Comparison of ENCODE assay signal across 13 cellular contexts in genomic region chr17:76351526-76352071, GRCh38. TPM values are rescaled to one million over a fixed set of nuclear protein-coding genes. Genes with fewer than 3 reads are reported as not detected.
A peak's percentile ranks its signal among the peaks of the same experiment; 100 is the strongest.
DNase-seq lines count a peak whose midpoint lies in the region; ATAC-seq and TF ChIP-seq lines count a peak whose summit lies in the region.
"Had no signal": no experiment of that assay in that cellular context is flagged by ENCODE, and none has a peak within 500 bp of the region (broad histone marks: within the 10 kb centered on the region; RNA-seq: fewer than 3 reads in every experiment).

No MANE protein-coding gene starts in this region.

- H3K27ac ChIP-seq in breast epithelium (no peak overlapping the region), RWPE2 (ENCODE audit: poor library complexity, severe bottlenecking) (peak overlapping the region; percentile 11), endodermal cell (ENCODE audit: low read depth, low read length) (no peak overlapping the region)
- H3K27ac ChIP-seq: coronary artery, gastroesophageal sphincter had no signal

- H3K9ac ChIP-seq in endodermal cell (ENCODE audit: extremely low read depth, low read length, poor library complexity, severe bottlenecking), result no peak overlapping the region

- H3K27me3 Mint-ChIP-seq in MCF 10A (ENCODE audit: insufficient read depth, unreplicated experiment), result no peaks in the 10 kb centered on the region
- H3K27me3 Mint-ChIP-seq in endodermal cell (ENCODE audit: insufficient read depth), result peaks cover 2% of the 10 kb centered on the region
- no peaks in the 10 kb centered on the region for H3K27me3 Mint-ChIP-seq in stimulated activated memory B cell treated with anti-CD40 and anti-IgM and Interleukin-4, amounts not matched to agents 10 μg/mL and 1 μg/mL and 100 μg/mL, for 72 hours

- H3K9me3 Mint-ChIP-seq in MCF 10A (ENCODE audit: unreplicated experiment) (no peaks in the 10 kb centered on the region), endodermal cell (no peaks in the 10 kb centered on the region)
- H3K9me3 Mint-ChIP-seq in stimulated activated memory B cell treated with anti-CD40 and anti-IgM and Interleukin-4, amounts not matched to agents 10 μg/mL and 1 μg/mL and 100 μg/mL, for 72 hours, result no peaks in the 10 kb centered on the region

- H3K27me3 ChIP-seq in breast epithelium (no peaks in the 10 kb centered on the region), RWPE2 (ENCODE audit: insufficient read depth, poor library complexity, severe bottlenecking) (no peaks in the 10 kb centered on the region), endodermal cell (ENCODE audit: control insufficient read depth, insufficient read depth, low read length, poor library complexity, severe bottlenecking) (no peaks in the 10 kb centered on the region), H7 (ENCODE audit: control insufficient read depth, insufficient read depth, low read length) (peaks cover 2% of the 10 kb centered on the region; the same call in 1 of the 2 replicates)
- H3K27me3 ChIP-seq: gastroesophageal sphincter had no signal

- TF ChIP-seq CTCF in MCF 10A (IDR thresholded peaks at IDR 0.05; ENCODE audit: unreplicated experiment) (no peak), breast epithelium (IDR thresholded peaks at IDR 0.05) (no peak), RWPE2 (IDR thresholded peaks at IDR 0.05; ENCODE audit: poor library complexity, severe bottlenecking) (no peak), endodermal cell (conservative IDR thresholded peaks at IDR 0.05) (no peak)

- WGBS in endodermal cell (ENCODE audit: insufficient coverage in 1 of 2, insufficient read length in 1 of 2), 2 experiments, result 87 to 96% methylated on average over 5 to 6 of the region's 9 CpGs

- DNase-seq in MCF 10A (ENCODE audit: unreplicated experiment) (no peak), breast epithelium (ENCODE audit: low spot score in 2 of 2) (no peak), RWPE2 (ENCODE audit: low spot score) (no peak), endodermal cell (no peak), H7 (no peak), SKM-1 treated with dmso at 0.1 percent for 144 hours (lab: John Stamatoyannopoulos, UW; ENCODE audit: unreplicated experiment) (no peak)
- DNase-seq: NCI-H774; stimulated activated CD8-positive, alpha-beta memory T cell treated with anti-CD3 and anti-CD28 coated beads, Interleukin-4, amount 100 ng/mL, for 48 hours; T-helper 9 cell had no signal

- no TSS peak for BruUV-seq in MCF 10A (replicated peaks; lab: Mats Ljungman, UMichigan)

- no peak for TF ChIP-seq POLR2A in breast epithelium (IDR thresholded peaks at IDR 0.05)

- H3K36me3 ChIP-seq in breast epithelium (no peaks in the 10 kb centered on the region), RWPE2 (ENCODE audit: low read depth) (peaks cover 21% of the 10 kb centered on the region), endodermal cell (ENCODE audit: control insufficient read depth, insufficient read depth, low read length) (peaks cover 15% of the 10 kb centered on the region), H7 (replicated peaks; ENCODE audit: control insufficient read depth, insufficient read depth, low read length) (peaks cover 2% of the 10 kb centered on the region; the same call in 1 of the 2 replicates)

- POLR2A ChIA-PET in MCF 10A (lab: Yijun Ruan, JAX), result interaction anchor here (0.6 to 3.6 kb wide), 5 partner anchors 11 to 727 kb away, joined by 3 to 49 read pairs (median 3); partner anchors contain the start of gene SPHK1

- H3K27ac Mint-ChIP-seq in MCF 10A (ENCODE audit: low read depth, unreplicated experiment), result peak overlapping the region; percentile 78
- H3K27ac Mint-ChIP-seq in endodermal cell, result no peak overlapping the region
- no peak overlapping the region for H3K27ac Mint-ChIP-seq in stimulated activated memory B cell treated with anti-CD40 and anti-IgM and Interleukin-4, amounts not matched to agents 10 μg/mL and 1 μg/mL and 100 μg/mL, for 72 hours

- intact Hi-C loops in MCF 10A (cut with micrococcal nuclease) (no loop called here), breast epithelium (cut with DNase I; ENCODE audit: low total_unique reads) (no loop called here)

- H3K9me3 ChIP-seq in breast epithelium (no peaks in the 10 kb centered on the region), RWPE2 (ENCODE audit: severe bottlenecking) (no peaks in the 10 kb centered on the region), endodermal cell (ENCODE audit: control insufficient read depth, low read length) (no peaks in the 10 kb centered on the region)
- H3K9me3 ChIP-seq: gastroesophageal sphincter had no signal

- CTCF ChIA-PET in MCF 10A (lab: Yijun Ruan, JAX), result interaction anchor here (0.6 to 2.6 kb wide), 4 partner anchors 18 to 116 kb away, joined by 3 to 10 read pairs (median 6); partner anchors contain the start of genes AANAT and SPHK1

- H3K4me1 ChIP-seq in breast epithelium (no peaks in the 10 kb centered on the region), RWPE2 (ENCODE audit: insufficient read depth, poor library complexity, severe bottlenecking) (peaks cover 6% of the 10 kb centered on the region), endodermal cell (ENCODE audit: control insufficient read depth, insufficient read depth, low read length) (no peaks in the 10 kb centered on the region)

- ATAC-seq in RWPE2 (ENCODE audit: low read depth) (no peak), GM19324 (IDR thresholded peaks at IDR 0.05; ENCODE audit: low FRiP score, unreplicated experiment) (no peak)
- ATAC-seq in stimulated activated memory B cell treated with anti-CD40 and anti-IgM and Interleukin-4, amounts not matched to agents 10 μg/mL and 1 μg/mL and 100 μg/mL, for 72 hours, result no peak
- ATAC-seq: gastroesophageal sphincter had no signal

- peaks cover 14% of the 10 kb centered on the region for H3K36me3 Mint-ChIP-seq in MCF 10A (ENCODE audit: insufficient read depth, unreplicated experiment)
- peaks cover 21% of the 10 kb centered on the region for H3K36me3 Mint-ChIP-seq in endodermal cell (ENCODE audit: low read depth)
- H3K36me3 Mint-ChIP-seq in stimulated activated memory B cell treated with anti-CD40 and anti-IgM and Interleukin-4, amounts not matched to agents 10 μg/mL and 1 μg/mL and 100 μg/mL, for 72 hours, result peaks cover 12% of the 10 kb centered on the region

- H3K4me3 ChIP-seq in breast epithelium (no peak overlapping the region), RWPE2 (ENCODE audit: severe bottlenecking) (no peak overlapping the region), endodermal cell (ENCODE audit: low read length) (peak overlapping the region; percentile 71), H7 (ENCODE audit: insufficient read depth, low read depth, low read length) (no peak overlapping the region)
- H3K4me3 ChIP-seq: coronary artery, gastroesophageal sphincter had no signal

- H3K4me1 Mint-ChIP-seq in MCF 10A (ENCODE audit: insufficient read depth, unreplicated experiment) (peaks cover 8% of the 10 kb centered on the region), endodermal cell (peaks cover 17% of the 10 kb centered on the region)
- H3K4me1 Mint-ChIP-seq in stimulated activated memory B cell treated with anti-CD40 and anti-IgM and Interleukin-4, amounts not matched to agents 10 μg/mL and 1 μg/mL and 100 μg/mL, for 72 hours, result peaks cover 22% of the 10 kb centered on the region

- H3K4me3 Mint-ChIP-seq in MCF 10A (ENCODE audit: unreplicated experiment), result peak overlapping the region; percentile 95
- peak overlapping the region; percentile 90 for H3K4me3 Mint-ChIP-seq in endodermal cell
- H3K4me3 Mint-ChIP-seq in stimulated activated memory B cell treated with anti-CD40 and anti-IgM and Interleukin-4, amounts not matched to agents 10 μg/mL and 1 μg/mL and 100 μg/mL, for 72 hours, result peak overlapping the region; percentile 56

RNA-seq across cellular contexts. Expression of gene PRPSAP1, which starts 2.1 kb away (rescaled TPM):
- total RNA-seq in MCF 10A (2022) (25.9 and 42.3 TPM in 2 replicates), breast epithelium (100 to 1,000 TPM in 1 of 3 donors, 10 to 100 TPM in 2; 71.4 to 110 (median 78.3) TPM), endodermal cell (10 to 100 TPM; 60.9 to 89.8 TPM)
- 70.1 TPM for polyA plus RNA-seq in endodermal cell (2013, experiment 1 of 2)
- 68.6 TPM for polyA plus RNA-seq in endodermal cell (2013, experiment 2 of 2)
- total RNA-seq in H7 (2014; rRNA removed; shearing (Covaris generic)), result 51.9 and 56.8 TPM in 2 replicates

RNA-seq across cellular contexts. Expression of gene SPHK1, which starts 32.8 kb away (rescaled TPM):
- total RNA-seq in MCF 10A (2022) (7.1 and 12.6 TPM in 2 replicates), breast epithelium (10 to 100 TPM in 2 of 3 donors, 1 to 10 TPM in 1; 9.6 to 28.5 (median 23.0) TPM), endodermal cell (1 to 10 TPM; 1.5 to 1.8 TPM)
- polyA plus RNA-seq in endodermal cell (2013, experiment 1 of 2), result 8.0 TPM
- polyA plus RNA-seq in endodermal cell (2013, experiment 2 of 2), result 6.2 TPM
- total RNA-seq in H7 (2014; rRNA removed; shearing (Covaris generic)), result 1.9 and 4.8 TPM in 2 replicates

RNA-seq across cellular contexts. Expression of gene QRICH2, which starts 43.5 kb away (rescaled TPM):
- total RNA-seq in MCF 10A (2022) (0.56 and 3.2 TPM in 2 replicates), breast epithelium (1 to 10 TPM; 3.0 to 4.3 (median 3.8) TPM), endodermal cell (1 to 10 TPM; 3.5 to 5.0 TPM)
- 2.2 TPM for polyA plus RNA-seq in endodermal cell (2013, experiment 1 of 2)
- polyA plus RNA-seq in endodermal cell (2013, experiment 2 of 2), result 2.1 TPM
- 0.70 and 1.1 TPM in 2 replicates for total RNA-seq in H7 (2014; rRNA removed; shearing (Covaris generic))
